ENCODE assay signal across 8 cellular contexts in genomic region chr12:6450869-6451347, GRCh38.
DNase-seq lines count a peak whose midpoint lies in the region; ATAC-seq and TF ChIP-seq lines count a peak whose summit lies in the region.

No MANE protein-coding gene starts in this region.

- H3K4me3 ChIP-seq in GM08714 (ENCODE audit: low read length) (peak overlapping the region; percentile 78; the same call in 1 of the 2 replicates), parathyroid adenoma (ENCODE audit: low read depth, low read length) (peak overlapping the region; percentile 53)

- no peak for DNase-seq in T-helper 2 cell treated with Interferon-gamma antibody and Interleukin-4, amounts not matched to agents 5 μg/mL and 100 μg/mL, for 36 hours (ENCODE audit: low spot score)
- DNase-seq in fibroblast of peridontal ligament (ENCODE audit: extremely low read depth) = peak; percentile 15
- DNase-seq in NCI-H1417 treated with DMSO at 0.1 percent for 48 hours (lab: John Stamatoyannopoulos, UW) = no peak
- no peak for DNase-seq in NK-92 (lab: John Stamatoyannopoulos, UW; ENCODE audit: unreplicated experiment)

- H3K27me3 Mint-ChIP-seq in T-helper 2 cell treated with Interferon-gamma antibody and Interleukin-4, amounts not matched to agents 5 μg/mL and 100 μg/mL, for 36 hours (ENCODE audit: low read depth) = no peaks in the 10 kb centered on the region

- H3K36me3 ChIP-seq in parathyroid adenoma (ENCODE audit: control insufficient read depth, insufficient read depth, low read length) = no peaks in the 10 kb centered on the region

- no peaks in the 10 kb centered on the region for H3K9me3 ChIP-seq in parathyroid adenoma (ENCODE audit: control insufficient read depth, low read length)

- no peaks in the 10 kb centered on the region for H3K9me3 Mint-ChIP-seq in T-helper 2 cell treated with Interferon-gamma antibody and Interleukin-4, amounts not matched to agents 5 μg/mL and 100 μg/mL, for 36 hours

- peak overlapping the region; percentile 21 for H3K9ac ChIP-seq in parathyroid adenoma

- no peak for TF ChIP-seq CTCF in parathyroid adenoma (IDR thresholded peaks at IDR 0.05)

- no peaks in the 10 kb centered on the region for H3K27me3 ChIP-seq in parathyroid adenoma (ENCODE audit: control insufficient read depth, insufficient read depth, low read length)

- H3K27ac Mint-ChIP-seq in T-helper 2 cell treated with Interferon-gamma antibody and Interleukin-4, amounts not matched to agents 5 μg/mL and 100 μg/mL, for 36 hours = peak overlapping the region; percentile 99

- H3K79me2 ChIP-seq in parathyroid adenoma = no peaks in the 10 kb centered on the region

- peak overlapping the region; percentile 78 for H3K4me2 ChIP-seq in parathyroid adenoma (ENCODE audit: low read length)

- ATAC-seq in GM19452 (IDR thresholded peaks at IDR 0.05; ENCODE audit: unreplicated experiment) (no peak), GM19324 (IDR thresholded peaks at IDR 0.05; ENCODE audit: low FRiP score, unreplicated experiment) (no peak)

- H2AFZ ChIP-seq in parathyroid adenoma = peak overlapping the region; percentile 94

- peaks cover 64% of the 10 kb centered on the region for H3K36me3 Mint-ChIP-seq in T-helper 2 cell treated with Interferon-gamma antibody and Interleukin-4, amounts not matched to agents 5 μg/mL and 100 μg/mL, for 36 hours (ENCODE audit: low read depth)

- peak overlapping the region; percentile 100 for H3K4me3 Mint-ChIP-seq in T-helper 2 cell treated with Interferon-gamma antibody and Interleukin-4, amounts not matched to agents 5 μg/mL and 100 μg/mL, for 36 hours

- peaks cover 23% of the 10 kb centered on the region for H3K4me1 ChIP-seq in parathyroid adenoma

- peaks cover 61% of the 10 kb centered on the region for H3K4me1 Mint-ChIP-seq in T-helper 2 cell treated with Interferon-gamma antibody and Interleukin-4, amounts not matched to agents 5 μg/mL and 100 μg/mL, for 36 hours (ENCODE audit: low read depth)

- H3K27ac ChIP-seq in parathyroid adenoma = peak overlapping the region; percentile 100
